24 cellular contexts compared by ENCODE assay signal in genomic region chr6:101516553-101516952, GRCh38.
"Had no signal": no experiment of that assay in that cellular context is flagged by ENCODE, and none has a peak within 500 bp of the region (broad histone marks: within the 10 kb centered on the region; RNA-seq: fewer than 3 reads in every experiment).

No MANE protein-coding gene starts in this region.

- DNase-seq: activated B cell treated with CpG ODN at 0.5 μM for 24 hours; activated CD4-positive, alpha-beta T cell treated with anti-CD3 and anti-CD28 coated beads for 1 hour; activated CD4-positive, alpha-beta T cell treated with anti-CD3 and anti-CD28 coated beads, Interleukin-2, amount 10 ng/mL, durations not matched to agents 24 days and 14 days; activated CD4-positive, alpha-beta T cell treated with anti-CD3 and anti-CD28 coated beads, Interleukin-2, amount 50 U/mL, for 48 hours; activated CD8-positive, alpha-beta memory T cell treated with anti-CD3 and anti-CD28 coated beads, Interleukin-2, amount 10 ng/mL, durations not matched to agents 7 days and 5 days; activated effector memory CD4-positive, alpha-beta T cell treated with anti-CD3 and anti-CD28 coated beads, Interleukin-2, amount 50 U/mL, for 16 hours; activated naive CD4-positive, alpha-beta T cell treated with Interleukin-2 at 50 U/mL for 16 hours; activated naive CD8-positive, alpha-beta T cell treated with anti-CD3 and anti-CD28 coated beads, Interleukin-2, amount 50 U/mL, for 24 hours; activated T-cell treated with anti-CD3 and anti-CD28 coated beads, Interleukin-2, amount 50 U/mL, for 4 hours; amniotic stem cell; IMR-90; Kasumi-1; KBM-7; NCI-H1092; NCI-H1436; NCI-H1694 treated with DMSO at 0.1 percent for 48 hours; NCI-H226; NCI-H524; NCI-H748 treated with DMSO at 0.1 percent for 48 hours; SIG-M5; T-cell; T-helper 2 cell; T1000 had no signal

- ATAC-seq: activated CD8-positive, alpha-beta memory T cell treated with anti-CD3 and anti-CD28 coated beads, Interleukin-2, amount 10 ng/mL, durations not matched to agents 7 days and 5 days; activated naive CD4-positive, alpha-beta T cell treated with anti-CD3 and anti-CD28 coated beads, Interleukin-2, amount 50 U/mL, for 72 hours; activated naive CD8-positive, alpha-beta T cell treated with anti-CD3 and anti-CD28 coated beads, Interleukin-2, amount 50 U/mL, for 24 hours; activated T-cell treated with anti-CD3 and anti-CD28 coated beads, Interleukin-2, amount 50 U/mL, for 4 hours; T-cell had no signal
